ENCODE assay signal across 13 cellular contexts in genomic region chr1:86865973-86866637, GRCh38. TPM values are rescaled to one million over a fixed set of nuclear protein-coding genes. Genes with fewer than 3 reads are reported as not detected.
DNase-seq lines count a peak whose midpoint lies in the region; ATAC-seq, FAIRE-seq and TF ChIP-seq lines count a peak whose summit lies in the region.
"Had no signal": no experiment of that assay in that cellular context is flagged by ENCODE, and none has a peak within 500 bp of the region (broad histone marks: within the 10 kb centered on the region; RNA-seq: fewer than 3 reads in every experiment).

No MANE protein-coding gene starts in this region.

- ATAC-seq in GM19025 (IDR thresholded peaks at IDR 0.05; ENCODE audit: low read depth, unreplicated experiment) (peak; percentile 60), HG02763 (IDR thresholded peaks at IDR 0.05; ENCODE audit: unreplicated experiment) (peak; percentile 57), GM21360 (IDR thresholded peaks at IDR 0.05; ENCODE audit: unreplicated experiment) (no peak)
- ATAC-seq: sciatic nerve had no signal

- H3K4me3 ChIP-seq in adipocyte (ENCODE audit: low read length), result no peak overlapping the region
- H3K4me3 ChIP-seq: BLaER1 treated with 17β-estradiol and CSF1 and Interleukin-3, amounts not matched to agents 10 nM and 100 nM; coronary artery had no signal

- H3K4me1 ChIP-seq in adipocyte (ENCODE audit: control insufficient read depth, insufficient read depth, low read length), result peaks cover 29% of the 10 kb centered on the region

- DNase-seq in GM12892 (ENCODE audit: insufficient read length), result no peak
- no peak for DNase-seq in adipocyte (ENCODE audit: low read depth)
- DNase-seq in DMS 273 (lab: John Stamatoyannopoulos, UW; ENCODE audit: unreplicated experiment), result no peak
- DNase-seq in iPS-NIHi11 (ENCODE audit: low spot score), result no peak
- DNase-seq in NCI-H345 treated with DMSO at 0.1 percent for 48 hours (lab: John Stamatoyannopoulos, UW; ENCODE audit: unreplicated experiment), result no peak
- DNase-seq: NCI-H2171, WERI-Rb-1 had no signal

- H3K9me3 ChIP-seq in adipocyte (ENCODE audit: control insufficient read depth, low read length), result no peaks in the 10 kb centered on the region

- peak overlapping the region; percentile 25 for H3K9ac ChIP-seq in adipocyte (ENCODE audit: low read length)
- H3K9ac ChIP-seq: BLaER1 treated with 17β-estradiol and CSF1 and Interleukin-3, amounts not matched to agents 10 nM and 100 nM had no signal

- peaks cover 24% of the 10 kb centered on the region for H3K36me3 ChIP-seq in adipocyte (ENCODE audit: control insufficient read depth, insufficient read depth, low read length, severe bottlenecking)

- no peak for TF ChIP-seq POLR2A in GM12892 (IDR thresholded peaks at IDR 0.05; ENCODE audit: low read depth, low read length)

- H3K27me3 ChIP-seq in adipocyte (replicated peaks; ENCODE audit: control insufficient read depth, insufficient read depth, low read length), result no peaks in the 10 kb centered on the region
- H3K27me3 ChIP-seq: BLaER1 treated with 17β-estradiol and CSF1 and Interleukin-3, amounts not matched to agents 10 nM and 100 nM had no signal

- peak; percentile 33 for FAIRE-seq in GM12892 (lab: Jason Lieb, UNC)

RNA-seq across cellular contexts. Expression of gene SELENOF, which starts 47.8 kb away (rescaled TPM):
- 122 TPM for polyA plus RNA-seq in GM12892 (2012; ENCODE audit: missing spikeins)

RNA-seq across cellular contexts. Expression of gene HS2ST1, which starts 48.3 kb away (rescaled TPM):
- polyA plus RNA-seq in GM12892 (2012; ENCODE audit: missing spikeins), result 16.0 TPM
